20 cellular contexts compared by ENCODE assay signal in genomic region chr3:81363816-81364215, GRCh38.
DNase-seq lines count a peak whose midpoint lies in the region; ATAC-seq, FAIRE-seq and TF ChIP-seq lines count a peak whose summit lies in the region.
"Had no signal": no experiment of that assay in that cellular context is flagged by ENCODE, and none has a peak within 500 bp of the region (broad histone marks: within the 10 kb centered on the region; RNA-seq: fewer than 3 reads in every experiment).

No MANE protein-coding gene starts in this region.

- intact Hi-C loops in PC-3 (cut with micrococcal nuclease): no loop called here
- intact Hi-C loops in left ventricle myocardium superior (cut with micrococcal nuclease): no loop called here

- no peak for TF ChIP-seq CTCF in PC-3 (conservative IDR thresholded peaks at IDR 0.05; ENCODE audit: low read depth, low read length)
- no peak for TF ChIP-seq CTCF in epithelial cell of esophagus (IDR thresholded peaks at IDR 0.05; ENCODE audit: insufficient read depth, low read depth, low read length, missing control alignments)

- H3K27me3 ChIP-seq in PC-3 (ENCODE audit: low read length): no peaks in the 10 kb centered on the region
- H3K27me3 ChIP-seq: BLaER1 had no signal

- H3K4me3 ChIP-seq in PC-3 (ENCODE audit: low read length): no peak overlapping the region
- no peak overlapping the region for H3K4me3 ChIP-seq in epithelial cell of esophagus (ENCODE audit: low read length)
- H3K4me3 ChIP-seq: BLaER1, GM12878, GM23338 had no signal

- no peaks in the 10 kb centered on the region for H3K79me2 ChIP-seq in PC-3 (ENCODE audit: low read length)

- no peaks in the 10 kb centered on the region for H4K20me1 ChIP-seq in PC-3 (ENCODE audit: low read length)
- H4K20me1 ChIP-seq: BLaER1 had no signal

- no peaks in the 10 kb centered on the region for H3K36me3 ChIP-seq in PC-3 (ENCODE audit: low read depth, low read length)
- H3K36me3 ChIP-seq: BLaER1 had no signal

- no peaks in the 10 kb centered on the region for H3K9me3 ChIP-seq in PC-3 (ENCODE audit: low read length)
- H3K9me3 ChIP-seq: BLaER1, Caco-2 had no signal

- no peaks in the 10 kb centered on the region for H3F3A ChIP-seq in PC-3 (ENCODE audit: low read length, unreplicated experiment)

- H3K27ac ChIP-seq in PC-3 (ENCODE audit: low read length): no peak overlapping the region
- H3K27ac ChIP-seq: BLaER1, C4-2B had no signal

- no peak overlapping the region for H3K4me2 ChIP-seq in PC-3 (ENCODE audit: low read length)
- H3K4me2 ChIP-seq: BLaER1, GM23338 had no signal

- H3K9me2 ChIP-seq in PC-3 (replicated peaks; ENCODE audit: low read length): no peaks in the 10 kb centered on the region

- CTCF ChIA-PET in PC-3 (lab: Charles Lee): interaction anchor here (0.7 kb wide), 1 partner anchor 22 kb away, joined by 3 read pairs; no protein-coding TSS in a partner anchor

- no peak for FAIRE-seq in GM19239 (lab: Jason Lieb, UNC)
- FAIRE-seq: GM12878, GM18507 had no signal

- no peaks in the 10 kb centered on the region for H3K4me1 ChIP-seq in PC-3 (ENCODE audit: insufficient read depth, low read length)
- H3K4me1 ChIP-seq: BLaER1, Caco-2 had no signal

- H2AFZ ChIP-seq in PC-3 (ENCODE audit: low read length): no peak overlapping the region
- H2AFZ ChIP-seq: GM23338 had no signal

- DNase-seq in PC-3: peak; percentile 39
- peak; percentile 26 for DNase-seq in dermis blood vessel endothelial cell
- DNase-seq in epithelial cell of esophagus (ENCODE audit: low read depth): peak; percentile 8
- no peak for DNase-seq in GM19239 (ENCODE audit: insufficient read length, low spot score)
- no peak for DNase-seq in left ventricle myocardium superior
- DNase-seq: Caco-2; CD4-positive, CD25-positive, alpha-beta regulatory T cell; CD8-positive, alpha-beta T cell; DMS153; DND-41; GDM1; H9 had no signal

- no TSS peak for BruUV-seq in PC-3 (replicated peaks; lab: Mats Ljungman, UMichigan)

- POLR2A ChIA-PET in PC-3 (lab: Charles Lee; ENCODE audit: unreplicated experiment): interaction anchor here (0.6 kb wide), 1 partner anchor 17 kb away, joined by 7 read pairs; no protein-coding TSS in a partner anchor

- ATAC-seq in PC-3 (no peak), left ventricle myocardium superior (no peak), HG03280 (IDR thresholded peaks at IDR 0.05; ENCODE audit: unreplicated experiment) (no peak), HG02759 (IDR thresholded peaks at IDR 0.05; ENCODE audit: unreplicated experiment) (no peak)
- ATAC-seq: CD8-positive, alpha-beta T cell; GM12878; GM23338; HCT116 had no signal

- H3K9ac ChIP-seq in PC-3 (ENCODE audit: low read length): no peak overlapping the region
- H3K9ac ChIP-seq: BLaER1 had no signal

Comparison
In these comparisons a context has a peak if more than half of its experiments do, and no peak if none do; other contexts are left out.
1. DNase-seq: peak in PC-3 (single experiment), dermis blood vessel endothelial cell (single experiment) and epithelial cell of esophagus (single experiment); none in GM19239 (single experiment) and left ventricle myocardium superior (single experiment).